ENCODE assay signal across 15 cellular contexts in the genomic region with DNA sequence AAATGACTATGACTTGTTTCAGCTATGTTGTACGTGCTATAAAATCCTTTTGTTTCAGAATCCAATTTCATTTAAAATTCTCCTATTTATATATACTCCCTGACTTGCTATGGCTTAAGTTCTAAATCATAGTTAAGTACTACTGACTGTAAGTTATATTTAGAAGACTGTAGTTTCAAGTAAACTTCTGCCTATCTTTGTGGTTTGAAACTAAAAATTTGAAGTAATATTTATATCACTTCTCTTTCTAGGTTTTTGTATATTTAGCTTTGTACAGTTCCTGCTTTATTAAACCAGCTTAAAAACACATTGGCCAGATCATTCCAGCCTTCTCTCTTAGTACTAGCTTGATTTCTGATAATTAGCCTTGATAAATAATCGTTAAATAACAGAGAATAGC.
DNase-seq lines count a peak whose midpoint lies in the region; ATAC-seq and TF ChIP-seq lines count a peak whose summit lies in the region.
"Had no signal": no experiment of that assay in that cellular context is flagged by ENCODE, and none has a peak within 500 bp of the region (broad histone marks: within the 10 kb centered on the region; RNA-seq: fewer than 3 reads in every experiment).

No MANE protein-coding gene starts in this region.

- H3K36me3 Mint-ChIP-seq in activated CD4-positive, alpha-beta T cell treated with anti-CD3 and anti-CD28 coated beads, Interleukin-2, amount 10 ng/mL, durations not matched to agents 7 days and 5 days (ENCODE audit: low read depth) = peaks cover 9% of the 10 kb centered on the region
- no peaks in the 10 kb centered on the region for H3K36me3 Mint-ChIP-seq in chondrocyte (ENCODE audit: low read depth)

- POLR2A ChIA-PET in activated CD4-positive, alpha-beta T cell treated with anti-CD3 and anti-CD28 coated beads, Interleukin-2, amount 10 ng/mL, durations not matched to agents 7 days and 5 days (lab: Charles Lee) = no interaction called here

- H3K4me3 Mint-ChIP-seq in activated CD4-positive, alpha-beta T cell treated with anti-CD3 and anti-CD28 coated beads, Interleukin-2, amount 10 ng/mL, durations not matched to agents 7 days and 5 days = no peak overlapping the region
- H3K4me3 Mint-ChIP-seq in chondrocyte (ENCODE audit: unreplicated experiment) = no peak overlapping the region

- peaks cover 20% of the 10 kb centered on the region for H3K4me1 Mint-ChIP-seq in activated CD4-positive, alpha-beta T cell treated with anti-CD3 and anti-CD28 coated beads, Interleukin-2, amount 10 ng/mL, durations not matched to agents 7 days and 5 days
- no peaks in the 10 kb centered on the region for H3K4me1 Mint-ChIP-seq in chondrocyte (ENCODE audit: low read depth)

- no peak overlapping the region for H3K27ac Mint-ChIP-seq in activated CD4-positive, alpha-beta T cell treated with anti-CD3 and anti-CD28 coated beads, Interleukin-2, amount 10 ng/mL, durations not matched to agents 7 days and 5 days
- H3K27ac Mint-ChIP-seq in chondrocyte (ENCODE audit: unreplicated experiment) = no peak overlapping the region

- CTCF ChIA-PET in activated CD4-positive, alpha-beta T cell treated with anti-CD3 and anti-CD28 coated beads, Interleukin-2, amount 10 ng/mL, durations not matched to agents 7 days and 5 days (lab: Charles Lee) = no interaction called here

- peak overlapping the region; percentile 28; the same call in 1 of the 2 replicates for H3K4me3 ChIP-seq in GM12865 (ENCODE audit: low read depth, low read length)
- H3K4me3 ChIP-seq: pancreas had no signal

- ATAC-seq in GM19395 (IDR thresholded peaks at IDR 0.05; ENCODE audit: unreplicated experiment) (peak; percentile 80), HG02623 (IDR thresholded peaks at IDR 0.05; ENCODE audit: unreplicated experiment) (peak; percentile 80), HG03439 (IDR thresholded peaks at IDR 0.05; ENCODE audit: unreplicated experiment) (peak; percentile 71)
- ATAC-seq: pancreas had no signal

- TF ChIP-seq CTCF in GM12865 (IDR thresholded peaks at IDR 0.05; ENCODE audit: insufficient read depth, low read depth, low read length, missing control alignments) (no peak), chondrocyte (IDR thresholded peaks at IDR 0.05) (no peak)

- H3K27me3 Mint-ChIP-seq in activated CD4-positive, alpha-beta T cell treated with anti-CD3 and anti-CD28 coated beads, Interleukin-2, amount 10 ng/mL, durations not matched to agents 7 days and 5 days = no peaks in the 10 kb centered on the region
- H3K27me3 Mint-ChIP-seq in chondrocyte (ENCODE audit: low read depth) = peaks cover 6% of the 10 kb centered on the region

- peak; percentile 38 for DNase-seq in GM12865 (ENCODE audit: low read depth)
- DNase-seq in dedifferentiated amniotic fluid mesenchymal stem cell (ENCODE audit: extremely low spot score) = no peak
- DNase-seq in activated CD4-positive, alpha-beta T cell treated with anti-CD3 and anti-CD28 coated beads, Interleukin-2, amount 10 ng/mL, durations not matched to agents 7 days and 5 days = no peak
- no peak for DNase-seq in chondrocyte (ENCODE audit: low spot score)
- DNase-seq in dermis blood vessel endothelial cell = no peak
- DNase-seq: activated CD4-positive, alpha-beta T cell treated with anti-CD3 and anti-CD28 coated beads for 4 hours; activated T-cell treated with anti-CD3 and anti-CD28 coated beads, Interleukin-2, amount 50 U/mL, for 1 hour; HCEC 1CT; kidney glomerular epithelial cell; NCI-H526 treated with DMSO at 0.1 percent for 48 hours; pancreas; small intestine had no signal

- no peaks in the 10 kb centered on the region for H3K9me3 Mint-ChIP-seq in activated CD4-positive, alpha-beta T cell treated with anti-CD3 and anti-CD28 coated beads, Interleukin-2, amount 10 ng/mL, durations not matched to agents 7 days and 5 days
- no peaks in the 10 kb centered on the region for H3K9me3 Mint-ChIP-seq in chondrocyte (ENCODE audit: low read depth)
